In the genomic region with DNA sequence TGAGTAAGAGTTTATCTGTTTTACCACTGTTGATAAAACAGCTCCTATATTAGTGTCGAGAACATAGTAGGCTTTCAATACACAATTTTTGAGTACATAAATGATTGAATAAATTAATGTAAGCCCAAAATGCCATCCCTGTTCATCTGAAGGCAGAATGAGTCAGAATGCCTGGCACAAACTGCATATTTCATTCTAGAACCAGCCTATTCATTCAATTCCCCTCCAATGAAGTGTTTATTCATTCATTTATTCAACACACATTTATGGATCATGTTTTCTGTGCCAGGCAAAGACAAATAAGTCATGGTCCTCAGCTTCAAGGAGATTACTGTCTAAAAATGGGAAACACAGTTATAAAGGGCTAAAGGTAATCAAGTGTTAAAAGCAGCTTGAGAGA, we compare ENCODE assay signal across 19 cellular contexts. TPM values are rescaled to one million over a fixed set of nuclear protein-coding genes. Genes with fewer than 3 reads are reported as not detected.
A peak's percentile ranks its signal among the peaks of the same experiment; 100 is the strongest.
DNase-seq lines count a peak whose midpoint lies in the region; ATAC-seq and TF ChIP-seq lines count a peak whose summit lies in the region.
"Had no signal": no experiment of that assay in that cellular context is flagged by ENCODE, and none has a peak within 500 bp of the region (broad histone marks: within the 10 kb centered on the region; RNA-seq: fewer than 3 reads in every experiment).

No MANE protein-coding gene starts in this region.

- no peak for TF ChIP-seq POLR2A in ovary (IDR thresholded peaks at IDR 0.05)

- no peaks in the 10 kb centered on the region for H3K27me3 ChIP-seq in tibial artery
- no peaks in the 10 kb centered on the region for H3K27me3 ChIP-seq in ovary
- H3K27me3 ChIP-seq: Peyer's patch had no signal

- H3K36me3 ChIP-seq in tibial artery (no peaks in the 10 kb centered on the region), ovary (no peaks in the 10 kb centered on the region)
- H3K36me3 ChIP-seq: Peyer's patch had no signal

- H3K9me3 ChIP-seq in tibial artery (no peaks in the 10 kb centered on the region), ovary (no peaks in the 10 kb centered on the region)
- H3K9me3 ChIP-seq: Peyer's patch had no signal

- POLR2A ChIA-PET in naive thymus-derived CD8-positive, alpha-beta T cell (lab: Charles Lee) = interaction anchor here (1.2 to 3.8 kb wide), 4 partner anchors 8 to 190 kb away, joined by 5 to 44 read pairs (median 16); no protein-coding TSS in a partner anchor

- peak overlapping the region; percentile 22 for H3K27ac Mint-ChIP-seq in stimulated activated naive CD8-positive, alpha-beta T cell treated with anti-CD3 and anti-CD28 coated beads, Interleukin-15, Interleukin-2, amounts not matched to agents 100 ng/mL and 50 ng/mL, for 24 hours
- H3K27ac Mint-ChIP-seq in stimulated activated naive CD8-positive, alpha-beta T cell treated with anti-CD3 and anti-CD28 coated beads, Interleukin-15, amount 100 ng/mL, for 72 hours = no peak overlapping the region
- peak overlapping the region; percentile 13 for H3K27ac Mint-ChIP-seq in activated T-helper 1 cell treated with anti-CD3 and anti-CD28 coated beads, Interleukin-12 subunit alpha, Interleukin-12 subunit beta, Interleukin-2, Interleukin-4 antibody, amounts not matched to agents 30 ng/mL and 10 ng/mL and 1 ng/mL, durations not matched to agents 14 hours and 24 hours and 36 hours
- peak overlapping the region; percentile 80 to 98 (median 89) for H3K27ac Mint-ChIP-seq in naive thymus-derived CD8-positive, alpha-beta T cell
- H3K27ac Mint-ChIP-seq: HFFc6 had no signal

- H3K9me3 Mint-ChIP-seq in stimulated activated naive CD8-positive, alpha-beta T cell treated with anti-CD3 and anti-CD28 coated beads, Interleukin-15, Interleukin-2, amounts not matched to agents 100 ng/mL and 50 ng/mL, for 24 hours = no peaks in the 10 kb centered on the region
- peaks cover 0 to 6% of the 10 kb centered on the region in 2 donors for H3K9me3 Mint-ChIP-seq in stimulated activated naive CD8-positive, alpha-beta T cell treated with anti-CD3 and anti-CD28 coated beads, Interleukin-15, amount 100 ng/mL, for 72 hours
- peaks cover 6% of the 10 kb centered on the region for H3K9me3 Mint-ChIP-seq in activated T-helper 1 cell treated with anti-CD3 and anti-CD28 coated beads, Interleukin-12 subunit alpha, Interleukin-12 subunit beta, Interleukin-2, Interleukin-4 antibody, amounts not matched to agents 30 ng/mL and 10 ng/mL and 1 ng/mL, durations not matched to agents 14 hours and 24 hours and 36 hours
- H3K9me3 Mint-ChIP-seq in naive thymus-derived CD8-positive, alpha-beta T cell = no peaks in the 10 kb centered on the region
- H3K9me3 Mint-ChIP-seq: HFFc6 had no signal

- TF ChIP-seq EP300 in ovary (IDR thresholded peaks at IDR 0.05) = no peak

- WGBS in ovary, 3 donors = 92 to 97% (median 95%) methylated on average over 1 of the region's 1 CpG

- H3K27me3 Mint-ChIP-seq in stimulated activated naive CD8-positive, alpha-beta T cell treated with anti-CD3 and anti-CD28 coated beads, Interleukin-15, Interleukin-2, amounts not matched to agents 100 ng/mL and 50 ng/mL, for 24 hours = no peaks in the 10 kb centered on the region
- no peaks in the 10 kb centered on the region for H3K27me3 Mint-ChIP-seq in stimulated activated naive CD8-positive, alpha-beta T cell treated with anti-CD3 and anti-CD28 coated beads, Interleukin-15, amount 100 ng/mL, for 72 hours
- H3K27me3 Mint-ChIP-seq in activated T-helper 1 cell treated with anti-CD3 and anti-CD28 coated beads, Interleukin-12 subunit alpha, Interleukin-12 subunit beta, Interleukin-2, Interleukin-4 antibody, amounts not matched to agents 30 ng/mL and 10 ng/mL and 1 ng/mL, durations not matched to agents 14 hours and 24 hours and 36 hours (ENCODE audit: insufficient read depth) = no peaks in the 10 kb centered on the region
- no peaks in the 10 kb centered on the region for H3K27me3 Mint-ChIP-seq in naive thymus-derived CD8-positive, alpha-beta T cell

- no peaks in the 10 kb centered on the region for H3K36me3 Mint-ChIP-seq in stimulated activated naive CD8-positive, alpha-beta T cell treated with anti-CD3 and anti-CD28 coated beads, Interleukin-15, Interleukin-2, amounts not matched to agents 100 ng/mL and 50 ng/mL, for 24 hours (ENCODE audit: low read depth)
- H3K36me3 Mint-ChIP-seq in activated T-helper 1 cell treated with anti-CD3 and anti-CD28 coated beads, Interleukin-12 subunit alpha, Interleukin-12 subunit beta, Interleukin-2, Interleukin-4 antibody, amounts not matched to agents 30 ng/mL and 10 ng/mL and 1 ng/mL, durations not matched to agents 14 hours and 24 hours and 36 hours (ENCODE audit: low read depth) = peaks cover 8% of the 10 kb centered on the region
- H3K36me3 Mint-ChIP-seq in naive thymus-derived CD8-positive, alpha-beta T cell = no peaks in the 10 kb centered on the region

- intact Hi-C loops in activated T-helper 1 cell treated with anti-CD3 and anti-CD28 coated beads, Interleukin-12 subunit alpha, Interleukin-12 subunit beta, Interleukin-2, Interleukin-4 antibody, amounts not matched to agents 30 ng/mL and 10 ng/mL and 1 ng/mL, durations not matched to agents 14 hours and 24 hours and 36 hours (cut with micrococcal nuclease) = loop anchor here (5.0 to 10.0 kb wide), 3 partner anchors 143 to 898 kb away; no protein-coding TSS in a partner anchor
- intact Hi-C loops in tibial artery (cut with DNase I; ENCODE audit: low total_unique reads) (loop anchor here (10.0 kb wide), 1 partner anchor 59 kb away; no protein-coding TSS in a partner anchor), ovary (cut with DNase I) (no loop called here)

- no peak overlapping the region for H3K4me3 Mint-ChIP-seq in stimulated activated naive CD8-positive, alpha-beta T cell treated with anti-CD3 and anti-CD28 coated beads, Interleukin-15, Interleukin-2, amounts not matched to agents 100 ng/mL and 50 ng/mL, for 24 hours
- H3K4me3 Mint-ChIP-seq in stimulated activated naive CD8-positive, alpha-beta T cell treated with anti-CD3 and anti-CD28 coated beads, Interleukin-15, amount 100 ng/mL, for 72 hours = no peak overlapping the region
- no peak overlapping the region for H3K4me3 Mint-ChIP-seq in activated T-helper 1 cell treated with anti-CD3 and anti-CD28 coated beads, Interleukin-12 subunit alpha, Interleukin-12 subunit beta, Interleukin-2, Interleukin-4 antibody, amounts not matched to agents 30 ng/mL and 10 ng/mL and 1 ng/mL, durations not matched to agents 14 hours and 24 hours and 36 hours
- H3K4me3 Mint-ChIP-seq in naive thymus-derived CD8-positive, alpha-beta T cell = peak overlapping the region in 4 of 10 donors; percentile 7 to 25 (median 14)
- H3K4me3 Mint-ChIP-seq: HFFc6 had no signal

- no peak for ATAC-seq in stimulated activated naive CD8-positive, alpha-beta T cell treated with anti-CD3 and anti-CD28 coated beads, Interleukin-15, amount 100 ng/mL, for 72 hours
- no peak for ATAC-seq in naive thymus-derived CD8-positive, alpha-beta T cell
- no peak for ATAC-seq in GM21526 (IDR thresholded peaks at IDR 0.05; ENCODE audit: low FRiP score, unreplicated experiment)

- H3K4me3 ChIP-seq in tibial artery = no peak overlapping the region
- H3K4me3 ChIP-seq in ovary = no peak overlapping the region
- H3K4me3 ChIP-seq: Peyer's patch had no signal

- TF ChIP-seq CTCF in tibial artery (IDR thresholded peaks at IDR 0.05) (no peak), ovary (IDR thresholded peaks at IDR 0.05) (no peak)

- no peak for DNase-seq in stimulated activated naive CD8-positive, alpha-beta T cell treated with anti-CD3 and anti-CD28 coated beads, Interleukin-15, amount 100 ng/mL, for 72 hours
- no peak for DNase-seq in activated T-helper 1 cell treated with anti-CD3 and anti-CD28 coated beads, Interleukin-12 subunit alpha, Interleukin-12 subunit beta, Interleukin-2, Interleukin-4 antibody, amounts not matched to agents 30 ng/mL and 10 ng/mL and 1 ng/mL, durations not matched to agents 14 hours and 24 hours and 36 hours (ENCODE audit: low spot score)
- DNase-seq in naive thymus-derived CD8-positive, alpha-beta T cell = no peak
- DNase-seq in tibial artery = no peak
- DNase-seq in ovary = no peak
- no peak for DNase-seq in NCI-H2171 treated with DMSO at 0.1 percent for 48 hours (lab: John Stamatoyannopoulos, UW)
- DNase-seq: DMS153, EL, HFFc6, MM.1S, NCI-H1105 treated with DMSO at 0.1 percent for 48 hours, NCI-H1930, NCI-H2171, NCI-H774, Peyer's patch, SHP77 had no signal

- peaks cover 70% of the 10 kb centered on the region for H3K4me1 Mint-ChIP-seq in stimulated activated naive CD8-positive, alpha-beta T cell treated with anti-CD3 and anti-CD28 coated beads, Interleukin-15, Interleukin-2, amounts not matched to agents 100 ng/mL and 50 ng/mL, for 24 hours (ENCODE audit: low read depth)
- peaks cover 72% of the 10 kb centered on the region for H3K4me1 Mint-ChIP-seq in stimulated activated naive CD8-positive, alpha-beta T cell treated with anti-CD3 and anti-CD28 coated beads, Interleukin-15, amount 100 ng/mL, for 72 hours
- peaks cover 50% of the 10 kb centered on the region for H3K4me1 Mint-ChIP-seq in activated T-helper 1 cell treated with anti-CD3 and anti-CD28 coated beads, Interleukin-12 subunit alpha, Interleukin-12 subunit beta, Interleukin-2, Interleukin-4 antibody, amounts not matched to agents 30 ng/mL and 10 ng/mL and 1 ng/mL, durations not matched to agents 14 hours and 24 hours and 36 hours (ENCODE audit: low read depth)
- H3K4me1 Mint-ChIP-seq in naive thymus-derived CD8-positive, alpha-beta T cell = peaks cover 29 to 72% (median 71%) of the 10 kb centered on the region in 4 donors

- H3K4me1 ChIP-seq in tibial artery (peaks cover 0 to 48% (median 20%) of the 10 kb centered on the region in 4 donors), ovary (ENCODE audit: insufficient read depth) (peaks cover 11% of the 10 kb centered on the region)
- H3K4me1 ChIP-seq: Peyer's patch had no signal

- peak overlapping the region; percentile 45 to 69 for H3K27ac ChIP-seq in tibial artery
- H3K27ac ChIP-seq in ovary = no peak overlapping the region
- H3K27ac ChIP-seq: KMS-11, Peyer's patch had no signal

RNA-seq across cellular contexts. Expression of a gene that starts 22.8 kb away (rescaled TPM):
- 40.1 and 46.2 TPM in 2 replicates for total RNA-seq in activated T-helper 1 cell treated with anti-CD3 and anti-CD28 coated beads, Interleukin-12 subunit alpha, Interleukin-12 subunit beta, Interleukin-2, Interleukin-4 antibody, amounts not matched to agents 30 ng/mL and 10 ng/mL and 1 ng/mL, durations not matched to agents 14 hours and 24 hours and 36 hours
- 10 to 100 TPM; 20.8 to 22.2 TPM for total RNA-seq in naive thymus-derived CD8-positive, alpha-beta T cell
- polyA plus RNA-seq in naive thymus-derived CD8-positive, alpha-beta T cell = 10 to 100 TPM; 12.4 to 28.2 (median 13.7) TPM
- total RNA-seq in ovary = 10 to 100 TPM; 10.7 to 26.5 (median 22.8) TPM
- polyA plus RNA-seq in ovary = 1 to 10 TPM; 3.2 to 7.4 TPM

Comparison
In these comparisons a context has a peak if more than half of its experiments do, and no peak if none do; other contexts are left out.
1. H3K27ac Mint-ChIP-seq: peak in stimulated activated naive CD8-positive, alpha-beta T cell treated with anti-CD3 and anti-CD28 coated beads, Interleukin-15, Interleukin-2, amounts not matched to agents 100 ng/mL and 50 ng/mL, for 24 hours (single experiment), activated T-helper 1 cell treated with anti-CD3 and anti-CD28 coated beads, Interleukin-12 subunit alpha, Interleukin-12 subunit beta, Interleukin-2, Interleukin-4 antibody, amounts not matched to agents 30 ng/mL and 10 ng/mL and 1 ng/mL, durations not matched to agents 14 hours and 24 hours and 36 hours (single experiment) and naive thymus-derived CD8-positive, alpha-beta T cell (10 of 10); none in stimulated activated naive CD8-positive, alpha-beta T cell treated with anti-CD3 and anti-CD28 coated beads, Interleukin-15, amount 100 ng/mL, for 72 hours (0 of 2).
2. H3K27ac ChIP-seq: peak in tibial artery (2 of 2); none in ovary (0 of 2).
3. intact Hi-C loops: an anchor here in activated T-helper 1 cell treated with anti-CD3 and anti-CD28 coated beads, Interleukin-12 subunit alpha, Interleukin-12 subunit beta, Interleukin-2, Interleukin-4 antibody, amounts not matched to agents 30 ng/mL and 10 ng/mL and 1 ng/mL, durations not matched to agents 14 hours and 24 hours and 36 hours (5.0 to 10.0 kb wide) and tibial artery (10.0 kb wide); none called in ovary.